In the genomic region with DNA sequence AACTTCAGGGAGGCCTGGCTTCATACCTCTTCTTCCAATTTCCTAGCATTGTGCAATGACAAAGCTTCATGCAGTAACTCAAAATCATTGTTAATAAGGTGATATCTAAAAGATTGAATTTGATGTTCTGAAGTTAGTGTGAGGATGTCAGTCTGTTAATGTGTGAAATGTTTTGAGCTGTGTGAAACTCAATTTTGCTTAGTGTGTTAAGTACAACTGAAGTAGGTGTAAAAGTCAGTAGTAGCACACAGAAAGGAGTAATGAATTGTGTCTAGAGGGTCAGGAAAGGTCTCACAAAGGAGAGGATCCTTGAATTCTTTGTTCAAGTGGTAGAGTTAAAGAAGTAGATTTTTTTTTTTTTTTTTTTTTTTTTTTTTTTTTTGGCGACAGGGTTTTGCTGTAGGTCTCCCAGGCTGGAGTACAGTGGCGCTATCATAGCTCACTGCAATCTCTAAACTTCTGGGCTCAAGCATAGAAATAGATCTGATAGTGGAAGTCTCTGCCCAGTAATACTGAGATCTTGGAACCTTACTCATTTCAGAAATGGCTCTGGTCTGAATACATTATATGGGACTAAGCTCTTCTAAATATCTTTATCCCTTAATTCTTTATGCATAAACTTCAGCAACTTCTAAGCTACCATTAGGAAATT, we compare ENCODE assay signal across 10 cellular contexts.
A peak's percentile ranks its signal among the peaks of the same experiment; 100 is the strongest.
DNase-seq lines count a peak whose midpoint lies in the region; ATAC-seq and TF ChIP-seq lines count a peak whose summit lies in the region.
"Had no signal": no experiment of that assay in that cellular context is flagged by ENCODE, and none has a peak within 500 bp of the region (broad histone marks: within the 10 kb centered on the region; RNA-seq: fewer than 3 reads in every experiment).

No MANE protein-coding gene starts in this region.

- no peaks in the 10 kb centered on the region for H3K27me3 ChIP-seq in tibial nerve

- H3K4me3 ChIP-seq in tibial nerve = no peak overlapping the region

- H3K9me3 Mint-ChIP-seq in activated naive CD8-positive, alpha-beta T cell treated with anti-CD3 and anti-CD28 coated beads, Interleukin-2, amount 10 ng/mL, durations not matched to agents 7 days and 5 days = no peaks in the 10 kb centered on the region
- H3K9me3 Mint-ChIP-seq: activated naive CD4-positive, alpha-beta T cell treated with anti-CD3 and anti-CD28 coated beads, Interleukin-2, amount 10 ng/mL, durations not matched to agents 7 days and 5 days had no signal

- H3K27ac ChIP-seq in tibial nerve = no peak overlapping the region

- POLR2A ChIA-PET in activated naive CD8-positive, alpha-beta T cell treated with anti-CD3 and anti-CD28 coated beads, Interleukin-2, amount 10 ng/mL, durations not matched to agents 7 days and 5 days (lab: Charles Lee) = interaction anchor here (0.6 to 0.7 kb wide), 2 partner anchors 9 to 18 kb away, joined by 3 read pairs; no protein-coding TSS in a partner anchor

- peaks cover 40% of the 10 kb centered on the region for H3K36me3 Mint-ChIP-seq in activated naive CD8-positive, alpha-beta T cell treated with anti-CD3 and anti-CD28 coated beads, Interleukin-2, amount 10 ng/mL, durations not matched to agents 7 days and 5 days

- no peaks in the 10 kb centered on the region for H3K27me3 Mint-ChIP-seq in activated naive CD8-positive, alpha-beta T cell treated with anti-CD3 and anti-CD28 coated beads, Interleukin-2, amount 10 ng/mL, durations not matched to agents 7 days and 5 days
- H3K27me3 Mint-ChIP-seq: activated naive CD4-positive, alpha-beta T cell treated with anti-CD3 and anti-CD28 coated beads, Interleukin-2, amount 10 ng/mL, durations not matched to agents 7 days and 5 days had no signal

- DNase-seq in activated naive CD8-positive, alpha-beta T cell treated with anti-CD3 and anti-CD28 coated beads, Interleukin-2, amount 10 ng/mL, durations not matched to agents 7 days and 5 days = no peak
- no peak for DNase-seq in central memory CD4-positive, alpha-beta T cell
- no peak for DNase-seq in nucleus accumbens (lab: John Stamatoyannopoulos, UW)
- DNase-seq in tibial nerve (ENCODE audit: low spot score in 2 of 2) = no peak
- DNase-seq in NCI-H2227 (lab: John Stamatoyannopoulos, UW; ENCODE audit: unreplicated experiment) = no peak
- DNase-seq: activated naive CD4-positive, alpha-beta T cell treated with anti-CD3 and anti-CD28 coated beads, Interleukin-2, amount 10 ng/mL, durations not matched to agents 7 days and 5 days; NCI-H524 had no signal

- H3K9me3 ChIP-seq in tibial nerve = no peaks in the 10 kb centered on the region

- peak overlapping the region; percentile 63 for H3K27ac Mint-ChIP-seq in activated naive CD8-positive, alpha-beta T cell treated with anti-CD3 and anti-CD28 coated beads, Interleukin-2, amount 10 ng/mL, durations not matched to agents 7 days and 5 days
- H3K27ac Mint-ChIP-seq: activated naive CD4-positive, alpha-beta T cell treated with anti-CD3 and anti-CD28 coated beads, Interleukin-2, amount 10 ng/mL, durations not matched to agents 7 days and 5 days had no signal

- TF ChIP-seq EP300 in tibial nerve (IDR thresholded peaks at IDR 0.05) = no peak

- no peak for TF ChIP-seq POLR2A in tibial nerve (IDR thresholded peaks at IDR 0.05)

- no peak overlapping the region for H3K4me3 Mint-ChIP-seq in activated naive CD8-positive, alpha-beta T cell treated with anti-CD3 and anti-CD28 coated beads, Interleukin-2, amount 10 ng/mL, durations not matched to agents 7 days and 5 days
- H3K4me3 Mint-ChIP-seq: activated naive CD4-positive, alpha-beta T cell treated with anti-CD3 and anti-CD28 coated beads, Interleukin-2, amount 10 ng/mL, durations not matched to agents 7 days and 5 days had no signal

- ATAC-seq in GM18519 (IDR thresholded peaks at IDR 0.05; ENCODE audit: low FRiP score, unreplicated experiment) (peak; percentile 77), GM21423 (IDR thresholded peaks at IDR 0.05; ENCODE audit: unreplicated experiment) (peak; percentile 69), HG03097 (IDR thresholded peaks at IDR 0.05; ENCODE audit: low FRiP score, unreplicated experiment) (peak; percentile 73)
- ATAC-seq in activated naive CD8-positive, alpha-beta T cell treated with anti-CD3 and anti-CD28 coated beads, Interleukin-2, amount 10 ng/mL, durations not matched to agents 7 days and 5 days (ENCODE audit: low read depth) = no peak

- H3K36me3 ChIP-seq in tibial nerve = no peaks in the 10 kb centered on the region

- peaks cover 46% of the 10 kb centered on the region for H3K4me1 Mint-ChIP-seq in activated naive CD8-positive, alpha-beta T cell treated with anti-CD3 and anti-CD28 coated beads, Interleukin-2, amount 10 ng/mL, durations not matched to agents 7 days and 5 days

- WGBS in tibial nerve, 2 donors = 87 to 94% methylated on average over 2 of the region's 2 CpGs

- TF ChIP-seq CTCF in tibial nerve (IDR thresholded peaks at IDR 0.05) = no peak

- peaks cover 0 to 12% (median 0%) of the 10 kb centered on the region in 4 donors for H3K4me1 ChIP-seq in tibial nerve
